9 cellular contexts compared by ENCODE assay signal in genomic region chr7:82805527-82805960, GRCh38.
DNase-seq lines count a peak whose midpoint lies in the region; ATAC-seq, FAIRE-seq and TF ChIP-seq lines count a peak whose summit lies in the region.
"Had no signal": no experiment of that assay in that cellular context is flagged by ENCODE, and none has a peak within 500 bp of the region (broad histone marks: within the 10 kb centered on the region; RNA-seq: fewer than 3 reads in every experiment).

No MANE protein-coding gene starts in this region.

- no peaks in the 10 kb centered on the region for H3K9me3 Mint-ChIP-seq in activated CD4-positive, alpha-beta T cell treated with anti-CD3 and anti-CD28 coated beads, Interleukin-2, amount 10 ng/mL, durations not matched to agents 24 days and 14 days

- CTCF ChIA-PET in HepG2 (lab: Yijun Ruan, JAX; ENCODE audit: low intra/inter-chr PET ratio, low total read pairs) = no interaction called here

- H3K4me1 Mint-ChIP-seq in activated CD4-positive, alpha-beta T cell treated with anti-CD3 and anti-CD28 coated beads, Interleukin-2, amount 10 ng/mL, durations not matched to agents 24 days and 14 days = no peaks in the 10 kb centered on the region

- no peak overlapping the region for H3K4me3 Mint-ChIP-seq in activated CD4-positive, alpha-beta T cell treated with anti-CD3 and anti-CD28 coated beads, Interleukin-2, amount 10 ng/mL, durations not matched to agents 24 days and 14 days

- H3K4me1 ChIP-seq in adipocyte (ENCODE audit: control insufficient read depth, insufficient read depth, low read length) = peaks cover 13% of the 10 kb centered on the region
- no peaks in the 10 kb centered on the region for H3K4me1 ChIP-seq in HepG2 (ENCODE audit: insufficient read depth, low read length)
- no peaks in the 10 kb centered on the region for H3K4me1 ChIP-seq in aorta (ENCODE audit: control insufficient read depth in 1 of 2, insufficient read depth in 2 of 2, low read length in 2 of 2)
- H3K4me1 ChIP-seq: body of pancreas had no signal

- 0% methylated on average over 5 of the region's 5 CpGs for WGBS in HepG2 (ENCODE audit: low lambda C conversion rate)
- WGBS in aorta, 2 donors = 29 to 34% methylated on average over 5 of the region's 5 CpGs

- no peaks in the 10 kb centered on the region for H4K20me1 ChIP-seq in HepG2 (ENCODE audit: insufficient read depth, low read length)

- no peak for FAIRE-seq in HepG2 (lab: Jason Lieb, UNC)

- H3K79me2 ChIP-seq in HepG2 (ENCODE audit: insufficient read depth, low read length) = no peaks in the 10 kb centered on the region

- H3K9me3 ChIP-seq in adipocyte (ENCODE audit: control insufficient read depth, low read length) (no peaks in the 10 kb centered on the region), HepG2 (ENCODE audit: low read length) (no peaks in the 10 kb centered on the region), aorta (ENCODE audit: control insufficient read depth, low read length) (no peaks in the 10 kb centered on the region)
- H3K9me3 ChIP-seq: body of pancreas had no signal

- in situ Hi-C loops in HepG2 (cut with HindIII; ENCODE audit: extremely low pct_ligation_motif_present, low pct_unique_long_range_greater_than_20kb) = no loop called here

- TF ChIP-seq RAD21 in HepG2 (CRISPR knock-in tag; IDR thresholded peaks at IDR 0.05) = no peak

- no peak overlapping the region for H3K27ac Mint-ChIP-seq in activated CD4-positive, alpha-beta T cell treated with anti-CD3 and anti-CD28 coated beads, Interleukin-2, amount 10 ng/mL, durations not matched to agents 24 days and 14 days

- H3K27me3 ChIP-seq in adipocyte (replicated peaks; ENCODE audit: control insufficient read depth, insufficient read depth, low read length) (no peaks in the 10 kb centered on the region), HepG2 (ENCODE audit: control insufficient read depth in 1 of 2, insufficient read depth in 2 of 2, low read length in 2 of 2) (no peaks in the 10 kb centered on the region), aorta (ENCODE audit: control insufficient read depth in 1 of 2, insufficient read depth in 2 of 2, low read length in 1 of 2) (no peaks in the 10 kb centered on the region)
- H3K27me3 ChIP-seq: body of pancreas had no signal

- TF ChIP-seq EP300 in HepG2 (IDR thresholded peaks at IDR 0.05; ENCODE audit: low read depth in 2 of 2, low read length in 2 of 2) (no peak), HepG2 (CRISPR knock-in tag; IDR thresholded peaks at IDR 0.05; ENCODE audit: borderline replicate concordance) (no peak)

- intact Hi-C loops in HepG2 (cut with micrococcal nuclease; ENCODE audit: unreplicated experiment) (no loop called here), aorta (cut with DNase I) (no loop called here)
- intact Hi-C loops in activated CD4-positive, alpha-beta T cell treated with anti-CD3 and anti-CD28 coated beads, Interleukin-2, amount 10 ng/mL, durations not matched to agents 24 days and 14 days (cut with micrococcal nuclease) = no loop called here

- H3K36me3 ChIP-seq in adipocyte (ENCODE audit: control insufficient read depth, insufficient read depth, low read length, severe bottlenecking) (no peaks in the 10 kb centered on the region), HepG2 (replicated peaks in 1 of 2; ENCODE audit: control insufficient read depth in 1 of 2, insufficient read depth in 2 of 2, low read length in 2 of 2) (no peaks in the 10 kb centered on the region), aorta (ENCODE audit: control insufficient read depth in 1 of 2, insufficient read depth in 2 of 2, low read length in 1 of 2) (no peaks in the 10 kb centered on the region)

- peak overlapping the region; percentile 79 for H3K4me3 ChIP-seq in adipocyte (ENCODE audit: low read length)
- no peak overlapping the region for H3K4me3 ChIP-seq in HepG2 (replicated peaks in 1 of 3; ENCODE audit: insufficient read depth in 1 of 3, low read depth in 2 of 3, low read length in 3 of 3)
- no peak overlapping the region for H3K4me3 ChIP-seq in aorta (ENCODE audit: low read length in 2 of 2)
- H3K4me3 ChIP-seq: body of pancreas had no signal

- TF ChIP-seq POLR2A in HepG2 (IDR thresholded peaks at IDR 0.05; ENCODE audit: insufficient read depth in 1 of 2, low read depth in 2 of 2, low read length in 2 of 2) = no peak

- no peaks in the 10 kb centered on the region for H3K27me3 Mint-ChIP-seq in activated CD4-positive, alpha-beta T cell treated with anti-CD3 and anti-CD28 coated beads, Interleukin-2, amount 10 ng/mL, durations not matched to agents 24 days and 14 days

- no peak overlapping the region for H3K4me2 ChIP-seq in HepG2 (ENCODE audit: low read depth, low read length)

- POLR2A ChIA-PET in HepG2 (lab: Yijun Ruan, JAX) = no interaction called here

- peak overlapping the region; percentile 76 for H3K9ac ChIP-seq in adipocyte (ENCODE audit: low read length)
- H3K9ac ChIP-seq in HepG2 (ENCODE audit: insufficient read depth, low read depth, low read length) = no peak overlapping the region

- ATAC-seq in HepG2 (no peak), aorta (ENCODE audit: low FRiP score) (no peak)
- ATAC-seq: body of pancreas had no signal

- H3K27ac ChIP-seq in HepG2 (ENCODE audit: extremely low read length, insufficient read depth, low read length) (no peak overlapping the region), aorta (ENCODE audit: low read depth in 1 of 2, low read length in 2 of 2) (no peak overlapping the region)
- H3K27ac ChIP-seq: body of pancreas had no signal

- TF ChIP-seq CTCF in HepG2 (CRISPR knock-in tag; IDR thresholded peaks at IDR 0.05) = no peak

- H3K36me3 Mint-ChIP-seq in activated CD4-positive, alpha-beta T cell treated with anti-CD3 and anti-CD28 coated beads, Interleukin-2, amount 10 ng/mL, durations not matched to agents 24 days and 14 days (ENCODE audit: low read depth) = no peaks in the 10 kb centered on the region

- DNase-seq in DMS53 (lab: John Stamatoyannopoulos, UW) (peak; percentile 94), NCI-H146 treated with DMSO at 0.1 percent for 48 hours (lab: John Stamatoyannopoulos, UW; ENCODE audit: unreplicated experiment) (peak; percentile 38), adipocyte (ENCODE audit: low read depth) (peak; percentile 73), HepG2 (ENCODE audit: low spot score) (peak; percentile 1), NCI-H1694 (lab: John Stamatoyannopoulos, UW) (no peak), aorta (no peak)
- no peak for DNase-seq in activated CD4-positive, alpha-beta T cell treated with anti-CD3 and anti-CD28 coated beads, Interleukin-2, amount 10 ng/mL, durations not matched to agents 24 days and 14 days
- no peak for DNase-seq in activated naive CD4-positive, alpha-beta T cell treated with anti-CD3 and anti-CD28 coated beads, Interleukin-2, amount 50 U/mL, for 16 hours
- DNase-seq: body of pancreas had no signal

- no TSS peak for BruUV-seq in HepG2 (replicated peaks; lab: Mats Ljungman, UMichigan)

- H2AFZ ChIP-seq in HepG2 (ENCODE audit: low read length) = no peak overlapping the region

TF ChIP-seq in HepG2, 621 proteins besides CTCF, POLR2A, EP300 and RAD21:
- TF ChIP-seq RBM22 (optimal IDR thresholded peaks at IDR 0.05; ENCODE audit: low read length) (no peak), ZBTB20 (CRISPR knock-in tag; IDR thresholded peaks at IDR 0.05; ENCODE audit: borderline replicate concordance, low read depth) (no peak), MAFF (IDR thresholded peaks at IDR 0.05; ENCODE audit: low read depth, low read length) (0 out of 2 replicates have a peak, but pooled peaks have one; percentile 20), MAFK (conservative IDR thresholded peaks at IDR 0.05 in 1 of 2, IDR thresholded peaks at IDR 0.05 in 1 of 2; ENCODE audit: low read length in 2 of 2) (peak; percentile 11 to 27; a peak in 2 of 4 replicates)

Comparison
In these comparisons a context has a peak if more than half of its experiments do, and no peak if none do; other contexts are left out.
1. DNase-seq: peak in DMS53 (single experiment), NCI-H146 treated with DMSO at 0.1 percent for 48 hours (single experiment), adipocyte (single experiment) and HepG2 (single experiment); none in activated CD4-positive, alpha-beta T cell treated with anti-CD3 and anti-CD28 coated beads, Interleukin-2, amount 10 ng/mL, durations not matched to agents 24 days and 14 days (single experiment), NCI-H1694 (single experiment), aorta (0 of 2) and activated naive CD4-positive, alpha-beta T cell treated with anti-CD3 and anti-CD28 coated beads, Interleukin-2, amount 50 U/mL, for 16 hours (single experiment).